ENCODE assay signal across 30 cellular contexts in the genomic region with DNA sequence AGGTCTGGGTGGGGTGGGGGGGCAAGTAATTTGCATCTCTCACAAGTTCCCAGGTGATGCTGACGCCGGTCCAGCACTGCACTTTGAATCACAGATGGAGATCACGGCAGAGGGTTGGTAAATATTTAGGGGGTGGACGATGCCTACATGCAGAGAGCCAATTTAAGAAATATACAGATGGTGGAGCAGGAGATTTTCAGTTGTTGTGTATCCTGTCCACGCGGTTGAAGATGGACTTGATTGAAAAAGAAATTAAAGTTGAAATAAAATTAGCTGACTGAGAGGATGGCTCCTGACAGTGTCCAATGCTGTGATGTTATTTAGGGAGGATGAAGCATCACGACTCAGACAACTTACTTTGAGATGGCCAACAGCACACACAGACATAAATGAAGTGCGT.
"Had no signal": no experiment of that assay in that cellular context is flagged by ENCODE, and none has a peak within 500 bp of the region (broad histone marks: within the 10 kb centered on the region; RNA-seq: fewer than 3 reads in every experiment).

No MANE protein-coding gene starts in this region.

- ATAC-seq: activated CD4-positive, alpha-beta T cell treated with anti-CD3 and anti-CD28 coated beads for 36 hours; activated CD8-positive, alpha-beta T cell treated with anti-CD3 and anti-CD28 coated beads, Interleukin-2, amount 10 ng/mL, durations not matched to agents 7 days and 5 days; activated naive CD4-positive, alpha-beta T cell treated with anti-CD3 and anti-CD28 coated beads, Interleukin-2, amount 50 U/mL, for 72 hours; activated T-cell treated with anti-CD3 and anti-CD28 coated beads, Interleukin-2, amount 50 U/mL, for 72 hours; effector memory CD8-positive, alpha-beta T cell; foreskin keratinocyte; gastrocnemius medialis; heart left ventricle; T-helper 17 cell had no signal

- H3K36me3 ChIP-seq: brain microvascular endothelial cell, colonic mucosa, esophagus muscularis mucosa, gastrocnemius medialis, heart left ventricle had no signal

- H3K27ac ChIP-seq: brain microvascular endothelial cell, colonic mucosa, esophagus muscularis mucosa, foreskin keratinocyte, gastrocnemius medialis, heart left ventricle had no signal

- H3K4me1 ChIP-seq: colonic mucosa, foreskin keratinocyte, gastrocnemius medialis had no signal

- H3K4me3 ChIP-seq: colonic mucosa, esophagus muscularis mucosa, gastrocnemius medialis, heart left ventricle had no signal

- H3K9me3 ChIP-seq: colonic mucosa, esophagus muscularis mucosa, gastrocnemius medialis, heart left ventricle had no signal

- FAIRE-seq: astrocyte, bronchial epithelial cell had no signal

- DNase-seq: activated CD4-positive, alpha-beta memory T cell treated with anti-CD3 and anti-CD28 coated beads for 36 hours; activated CD4-positive, alpha-beta T cell treated with anti-CD3 and anti-CD28 coated beads for 36 hours; activated CD4-positive, alpha-beta T cell treated with anti-CD3 and anti-CD28 coated beads, Interleukin-2, amount 10 ng/mL, durations not matched to agents 24 days and 14 days; activated CD4-positive, CD25-positive, alpha-beta regulatory T cell; activated CD4-positive, CD25-positive, alpha-beta regulatory T cell treated with anti-CD3 and anti-CD28 coated beads, Interleukin-2, amount 50 U/mL, for 72 hours; activated CD8-positive, alpha-beta memory T cell treated with anti-CD3 and anti-CD28 coated beads, Interleukin-2, amount 50 U/mL, for 48 hours; activated CD8-positive, alpha-beta T cell treated with anti-CD3 and anti-CD28 coated beads, Interleukin-2, amount 10 ng/mL, durations not matched to agents 7 days and 5 days; activated gamma-delta T cell; activated naive CD4-positive, alpha-beta T cell; activated naive CD4-positive, alpha-beta T cell treated with anti-CD3 and anti-CD28 coated beads, Interleukin-2, amount 10 ng/mL, durations not matched to agents 7 days and 5 days; activated naive CD8-positive, alpha-beta T cell treated with anti-CD3 and anti-CD28 coated beads, Interleukin-2, amount 10 ng/mL, durations not matched to agents 7 days and 5 days; activated T-cell treated with anti-CD3 and anti-CD28 coated beads for 4 hours; activated T-cell treated with anti-CD3 and anti-CD28 coated beads, Interleukin-2, amount 50 U/mL, for 24 hours; activated T-cell treated with anti-CD3 and anti-CD28 coated beads, Interleukin-2, amount 50 U/mL, for 72 hours; amniotic stem cell; brain microvascular endothelial cell; colonic mucosa; effector CD4-positive, alpha-beta T cell; effector memory CD8-positive, alpha-beta T cell; erythroblast; foreskin keratinocyte; gastrocnemius medialis; glutamatergic neuron; heart left ventricle; T-helper 17 cell; T1000 had no signal

- H3K27me3 ChIP-seq: brain microvascular endothelial cell, colonic mucosa had no signal
